Comparison of ENCODE assay signal across 19 cellular contexts in genomic region chr2:119198267-119198840, GRCh38. TPM values are rescaled to one million over a fixed set of nuclear protein-coding genes. Genes with fewer than 3 reads are reported as not detected.
DNase-seq lines count a peak whose midpoint lies in the region; ATAC-seq, FAIRE-seq and TF ChIP-seq lines count a peak whose summit lies in the region.
"Had no signal": no experiment of that assay in that cellular context is flagged by ENCODE, and none has a peak within 500 bp of the region (broad histone marks: within the 10 kb centered on the region; RNA-seq: fewer than 3 reads in every experiment).

No MANE protein-coding gene starts in this region.

- no peak for TF ChIP-seq CTCF in fibroblast of villous mesenchyme (IDR thresholded peaks at IDR 0.05; ENCODE audit: insufficient read depth, low read depth, low read length)
- no peak for TF ChIP-seq CTCF in BE2C (IDR thresholded peaks at IDR 0.05; ENCODE audit: low read depth, low read length)

- intact Hi-C loops in sciatic nerve (cut with DNase I), result no loop called here

- no peaks in the 10 kb centered on the region for H3K27me3 ChIP-seq in BE2C

- no peaks in the 10 kb centered on the region for H3K36me3 ChIP-seq in BE2C
- H3K36me3 ChIP-seq: esophagus muscularis mucosa, WERI-Rb-1 had no signal

- DNase-seq in GM03348 (ENCODE audit: low spot score) (peak; percentile 50), RPMI7951 (ENCODE audit: low read depth) (peak; percentile 76), fibroblast of villous mesenchyme (ENCODE audit: low read depth) (peak; percentile 61), sciatic nerve (ENCODE audit: low spot score) (no peak), GM19239 (ENCODE audit: insufficient read length, low spot score) (no peak), AG20443 (ENCODE audit: low spot score) (no peak), BE2C (no peak)
- DNase-seq: amygdala, dermis blood vessel endothelial cell, NCI-H1417 treated with DMSO at 0.1 percent for 48 hours, NCI-H524, WERI-Rb-1 had no signal

- H3K9me3 ChIP-seq in BE2C, result no peaks in the 10 kb centered on the region
- H3K9me3 ChIP-seq: esophagus muscularis mucosa had no signal

- H3K4me3 ChIP-seq in fibroblast of villous mesenchyme (ENCODE audit: low read depth, low read length) (peak overlapping the region; percentile 25), BE2C (ENCODE audit: low read depth, low read length) (no peak overlapping the region)
- H3K4me3 ChIP-seq: esophagus muscularis mucosa, GM12878 had no signal

- no peak for FAIRE-seq in GM19239 (lab: Jason Lieb, UNC)
- FAIRE-seq: GM12878 had no signal

- ATAC-seq in sciatic nerve, result peak; percentile 50
- no peak for ATAC-seq in GM19452 (IDR thresholded peaks at IDR 0.05; ENCODE audit: unreplicated experiment)
- ATAC-seq: GM12878; HCT116; stimulated activated memory B cell treated with anti-CD40 and anti-IgM and Interleukin-4, amounts not matched to agents 10 μg/mL and 1 μg/mL and 100 μg/mL, for 72 hours had no signal

- H3K4me1 ChIP-seq in BE2C, result no peaks in the 10 kb centered on the region
- H3K4me1 ChIP-seq: esophagus muscularis mucosa had no signal

RNA-seq across cellular contexts. Expression of gene STEAP3, which starts 25.3 kb away (rescaled TPM):
- 27.3 and 32.2 TPM in 2 replicates for total RNA-seq in RPMI7951 (2014; rRNA removed; shearing (Covaris generic))
- total RNA-seq in fibroblast of villous mesenchyme, result 14.5 and 17.7 TPM in 2 replicates
- 9.1 TPM for total RNA-seq in sciatic nerve
- 8.5 TPM for polyA plus RNA-seq in BE2C (2012; ENCODE audit: insufficient read depth, insufficient read length, low read depth)

RNA-seq across cellular contexts. Expression of gene C1QL2, which starts 39.8 kb away (rescaled TPM):
- not detected in 2 replicates for total RNA-seq in RPMI7951 (2014; rRNA removed; shearing (Covaris generic))
- total RNA-seq in fibroblast of villous mesenchyme, result not detected in 2 replicates
- not detected for total RNA-seq in sciatic nerve
- not detected for polyA plus RNA-seq in BE2C (2012; ENCODE audit: insufficient read depth, insufficient read length, low read depth)
- total RNA-seq: activated T-helper 2 cell treated with anti-CD3 and anti-CD28 coated beads, Interferon-gamma antibody, Interleukin-2, Interleukin-4, amounts not matched to agents 10 μg/mL and 5 μg/mL and 100 μg/mL, durations not matched to agents 14 hours and 24 hours and 36 hours; dermis blood vessel endothelial cell; esophagus muscularis mucosa; GM12878; urinary bladder had no signal
- polyA plus RNA-seq: GM12878 had no signal

Comparison
In these comparisons a context has a peak if more than half of its experiments do, and no peak if none do; other contexts are left out.
1. DNase-seq: peak in GM03348 (single experiment), RPMI7951 (single experiment) and fibroblast of villous mesenchyme (single experiment); none in sciatic nerve (single experiment), GM19239 (single experiment), AG20443 (single experiment) and BE2C (single experiment).